In genomic region chr17:40373999-40374398, GRCh38 we compare ENCODE assay signal across 18 cellular contexts. TPM values are rescaled to one million over a fixed set of nuclear protein-coding genes. Genes with fewer than 3 reads are reported as not detected.
"Had no signal": no experiment of that assay in that cellular context is flagged by ENCODE, and none has a peak within 500 bp of the region (broad histone marks: within the 10 kb centered on the region; RNA-seq: fewer than 3 reads in every experiment).

No MANE protein-coding gene starts in this region.

- H3K36me3 Mint-ChIP-seq: natural killer cell treated with Interleukin-12 subunit alpha and Interleukin-12 subunit beta and Interleukin-15 and Interleukin-18, amount 100 ng/mL, for 72 hours had no signal

- H3K4me1 ChIP-seq: parathyroid adenoma, SJSA1, thyroid gland, uterus had no signal

- H3K4me3 Mint-ChIP-seq: natural killer cell treated with Interleukin-12 subunit alpha and Interleukin-12 subunit beta and Interleukin-15 and Interleukin-18, amount 100 ng/mL, for 72 hours; stimulated activated naive B cell treated with anti-CD40 and anti-IgM and Interleukin-4, amounts not matched to agents 10 μg/mL and 1 μg/mL and 100 μg/mL, for 72 hours had no signal

- H3K9me3 ChIP-seq: esophagus squamous epithelium, SJSA1, thyroid gland, uterus had no signal

- ATAC-seq: natural killer cell treated with Interleukin-12 subunit alpha and Interleukin-12 subunit beta and Interleukin-15 and Interleukin-18, amount 100 ng/mL, for 72 hours; sciatic nerve had no signal

- H3K4me3 ChIP-seq: cardiac muscle cell, esophagus squamous epithelium, hepatocyte, lung, SJSA1, thyroid gland, uterus had no signal

- H3K9me3 Mint-ChIP-seq: natural killer cell treated with Interleukin-12 subunit alpha and Interleukin-12 subunit beta and Interleukin-15 and Interleukin-18, amount 100 ng/mL, for 72 hours had no signal

- H3K27ac Mint-ChIP-seq: natural killer cell treated with Interleukin-12 subunit alpha and Interleukin-12 subunit beta and Interleukin-15 and Interleukin-18, amount 100 ng/mL, for 72 hours had no signal

- H3K27me3 ChIP-seq: cardiac muscle cell, esophagus squamous epithelium, hepatocyte, SJSA1, thyroid gland, uterus had no signal

- H3K36me3 ChIP-seq: cardiac muscle cell, esophagus squamous epithelium, SJSA1, thyroid gland, uterus had no signal

- DNase-seq: activated effector memory CD4-positive, alpha-beta T cell treated with anti-CD3 and anti-CD28 coated beads, Interleukin-2, amount 50 U/mL, for 16 hours; amniotic stem cell; dermis blood vessel endothelial cell; effector memory CD4-positive, alpha-beta T cell; esophagus squamous epithelium; stimulated activated CD4-positive, alpha-beta T cell treated with anti-CD3 and anti-CD28 coated beads, Interleukin-4, amount 100 ng/mL, for 24 hours; stimulated activated naive B cell treated with anti-CD40 and anti-IgM and Interleukin-4, amounts not matched to agents 10 μg/mL and 1 μg/mL and 100 μg/mL, for 72 hours; T-helper 2 cell; thyroid gland; uterus had no signal

- H3K27ac ChIP-seq: cardiac muscle cell, hepatocyte, parathyroid adenoma, SJSA1, thyroid gland, uterus had no signal

RNA-seq across cellular contexts. Expression of gene GJD3, which starts 9.5 kb away (rescaled TPM):
- total RNA-seq: activated naive CD4-positive, alpha-beta T cell treated with anti-CD3 and anti-CD28 coated beads, Interleukin-2, amount 50 U/mL, for 72 hours; natural killer cell treated with Interleukin-12 subunit alpha and Interleukin-12 subunit beta and Interleukin-15 and Interleukin-18, amount 100 ng/mL, for 72 hours; sciatic nerve; SJSA1 had no signal
